In genomic region chr17:31674717-31675349, GRCh38 we compare ENCODE assay signal across 14 cellular contexts.
DNase-seq lines count a peak whose midpoint lies in the region; ATAC-seq, FAIRE-seq and TF ChIP-seq lines count a peak whose summit lies in the region.
"Had no signal": no experiment of that assay in that cellular context is flagged by ENCODE, and none has a peak within 500 bp of the region (broad histone marks: within the 10 kb centered on the region; RNA-seq: fewer than 3 reads in every experiment).

No MANE protein-coding gene starts in this region.

- no peak overlapping the region for H3K4me3 ChIP-seq in foreskin fibroblast (ENCODE audit: low read depth in 1 of 2, low read length in 2 of 2)
- H3K4me3 ChIP-seq: upper lobe of right lung had no signal

- H3K27me3 Mint-ChIP-seq in activated CD8-positive, alpha-beta memory T cell treated with anti-CD3 and anti-CD28 coated beads, Interleukin-2, amount 10 ng/mL, durations not matched to agents 7 days and 5 days = peaks cover 45% of the 10 kb centered on the region

- no peaks in the 10 kb centered on the region for H3K9me3 Mint-ChIP-seq in activated CD8-positive, alpha-beta memory T cell treated with anti-CD3 and anti-CD28 coated beads, Interleukin-2, amount 10 ng/mL, durations not matched to agents 7 days and 5 days (ENCODE audit: low read depth)

- peak; percentile 20 for ATAC-seq in activated CD8-positive, alpha-beta memory T cell treated with anti-CD3 and anti-CD28 coated beads, Interleukin-2, amount 10 ng/mL, durations not matched to agents 7 days and 5 days
- ATAC-seq: upper lobe of right lung had no signal

- no peak overlapping the region for H3K4me3 Mint-ChIP-seq in activated CD8-positive, alpha-beta memory T cell treated with anti-CD3 and anti-CD28 coated beads, Interleukin-2, amount 10 ng/mL, durations not matched to agents 7 days and 5 days

- CTCF ChIA-PET in activated CD8-positive, alpha-beta memory T cell treated with anti-CD3 and anti-CD28 coated beads, Interleukin-2, amount 10 ng/mL, durations not matched to agents 7 days and 5 days (lab: Charles Lee) = no interaction called here

- DNase-seq in stimulated activated CD4-positive, alpha-beta T cell treated with anti-CD3 and anti-CD28 coated beads, Interleukin-1b, Interleukin-23, amount 100 ng/mL, for 48 hours = peak; percentile 9
- DNase-seq in stimulated activated CD4-positive, alpha-beta T cell treated with anti-CD3 and anti-CD28 coated beads, Interleukin-4, amount 100 ng/mL, for 24 hours = no peak
- no peak for DNase-seq in activated CD8-positive, alpha-beta memory T cell treated with anti-CD3 and anti-CD28 coated beads, Interleukin-2, amount 10 ng/mL, durations not matched to agents 7 days and 5 days
- peak; percentile 58 to 81 for DNase-seq in foreskin fibroblast
- peak; percentile 75 for DNase-seq in urothelium cell line (ENCODE audit: low spot score)
- no peak for DNase-seq in NCI-H510A treated with DMSO at 0.1 percent for 48 hours (lab: John Stamatoyannopoulos, UW)
- DNase-seq in SKM-1 treated with dmso at 0.1 percent for 144 hours (lab: John Stamatoyannopoulos, UW; ENCODE audit: unreplicated experiment) = no peak
- no peak for DNase-seq in stimulated activated CD8-positive, alpha-beta memory T cell treated with anti-CD3 and anti-CD28 coated beads, Interleukin-4, amount 100 ng/mL, for 48 hours
- DNase-seq: activated naive CD4-positive, alpha-beta T cell treated with Interleukin-2 at 50 U/mL for 16 hours; hypothalamus; NCI-H1092 treated with DMSO at 0.1 percent for 48 hours; NCI-H524 treated with DMSO at 0.1 percent for 48 hours; retina; upper lobe of right lung had no signal

- H3K27ac Mint-ChIP-seq in activated CD8-positive, alpha-beta memory T cell treated with anti-CD3 and anti-CD28 coated beads, Interleukin-2, amount 10 ng/mL, durations not matched to agents 7 days and 5 days = no peak overlapping the region

- H3K36me3 Mint-ChIP-seq in activated CD8-positive, alpha-beta memory T cell treated with anti-CD3 and anti-CD28 coated beads, Interleukin-2, amount 10 ng/mL, durations not matched to agents 7 days and 5 days = no peaks in the 10 kb centered on the region

- FAIRE-seq in urothelium cell line (lab: Jason Lieb, UNC) = peak; percentile 89

- peaks cover 15% of the 10 kb centered on the region for H3K4me1 Mint-ChIP-seq in activated CD8-positive, alpha-beta memory T cell treated with anti-CD3 and anti-CD28 coated beads, Interleukin-2, amount 10 ng/mL, durations not matched to agents 7 days and 5 days

- TF ChIP-seq CTCF in foreskin fibroblast (IDR thresholded peaks at IDR 0.05; ENCODE audit: low read depth, low read length) = no peak

Comparison
In these comparisons a context has a peak if more than half of its experiments do, and no peak if none do; other contexts are left out.
1. DNase-seq: peak in stimulated activated CD4-positive, alpha-beta T cell treated with anti-CD3 and anti-CD28 coated beads, Interleukin-1b, Interleukin-23, amount 100 ng/mL, for 48 hours (single experiment), foreskin fibroblast (2 of 2) and urothelium cell line (single experiment); none in stimulated activated CD4-positive, alpha-beta T cell treated with anti-CD3 and anti-CD28 coated beads, Interleukin-4, amount 100 ng/mL, for 24 hours (single experiment), activated CD8-positive, alpha-beta memory T cell treated with anti-CD3 and anti-CD28 coated beads, Interleukin-2, amount 10 ng/mL, durations not matched to agents 7 days and 5 days (single experiment), NCI-H510A treated with DMSO at 0.1 percent for 48 hours (single experiment), SKM-1 treated with dmso at 0.1 percent for 144 hours (single experiment) and stimulated activated CD8-positive, alpha-beta memory T cell treated with anti-CD3 and anti-CD28 coated beads, Interleukin-4, amount 100 ng/mL, for 48 hours (single experiment).